1 cellular context compared by ENCODE assay signal in genomic region chr7:87875151-87876039, GRCh38.
TF ChIP-seq lines count a peak whose summit lies in the region.

No MANE protein-coding gene starts in this region.

TF ChIP-seq in WTC11, 78 proteins besides CTCF, POLR2A, EP300 and RAD21 (continued from another document):
- TF ChIP-seq, protein P1, sequence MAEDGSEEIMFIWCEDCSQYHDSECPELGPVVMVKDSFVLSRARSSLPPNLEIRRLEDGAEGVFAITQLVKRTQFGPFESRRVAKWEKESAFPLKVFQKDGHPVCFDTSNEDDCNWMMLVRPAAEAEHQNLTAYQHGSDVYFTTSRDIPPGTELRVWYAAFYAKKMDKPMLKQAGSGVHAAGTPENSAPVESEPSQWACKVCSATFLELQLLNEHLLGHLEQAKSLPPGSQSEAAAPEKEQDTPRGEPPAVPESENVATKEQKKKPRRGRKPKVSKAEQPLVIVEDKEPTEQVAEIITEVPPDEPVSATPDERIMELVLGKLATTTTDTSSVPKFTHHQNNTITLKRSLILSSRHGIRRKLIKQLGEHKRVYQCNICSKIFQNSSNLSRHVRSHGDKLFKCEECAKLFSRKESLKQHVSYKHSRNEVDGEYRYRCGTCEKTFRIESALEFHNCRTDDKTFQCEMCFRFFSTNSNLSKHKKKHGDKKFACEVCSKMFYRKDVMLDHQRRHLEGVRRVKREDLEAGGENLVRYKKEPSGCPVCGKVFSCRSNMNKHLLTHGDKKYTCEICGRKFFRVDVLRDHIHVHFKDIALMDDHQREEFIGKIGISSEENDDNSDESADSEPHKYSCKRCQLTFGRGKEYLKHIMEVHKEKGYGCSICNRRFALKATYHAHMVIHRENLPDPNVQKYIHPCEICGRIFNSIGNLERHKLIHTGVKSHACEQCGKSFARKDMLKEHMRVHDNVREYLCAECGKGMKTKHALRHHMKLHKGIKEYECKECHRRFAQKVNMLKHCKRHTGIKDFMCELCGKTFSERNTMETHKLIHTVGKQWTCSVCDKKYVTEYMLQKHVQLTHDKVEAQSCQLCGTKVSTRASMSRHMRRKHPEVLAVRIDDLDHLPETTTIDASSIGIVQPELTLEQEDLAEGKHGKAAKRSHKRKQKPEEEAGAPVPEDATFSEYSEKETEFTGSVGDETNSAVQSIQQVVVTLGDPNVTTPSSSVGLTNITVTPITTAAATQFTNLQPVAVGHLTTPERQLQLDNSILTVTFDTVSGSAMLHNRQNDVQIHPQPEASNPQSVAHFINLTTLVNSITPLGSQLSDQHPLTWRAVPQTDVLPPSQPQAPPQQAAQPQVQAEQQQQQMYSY (CRISPR knock-in tag; IDR thresholded peaks at IDR 0.05): no peak
- TF ChIP-seq RELA (CRISPR knock-in tag; IDR thresholded peaks at IDR 0.05; ENCODE audit: borderline replicate concordance): 0 out of 2 replicates have a peak, but pooled peaks have one; percentile 19
- TF ChIP-seq, protein P2, sequence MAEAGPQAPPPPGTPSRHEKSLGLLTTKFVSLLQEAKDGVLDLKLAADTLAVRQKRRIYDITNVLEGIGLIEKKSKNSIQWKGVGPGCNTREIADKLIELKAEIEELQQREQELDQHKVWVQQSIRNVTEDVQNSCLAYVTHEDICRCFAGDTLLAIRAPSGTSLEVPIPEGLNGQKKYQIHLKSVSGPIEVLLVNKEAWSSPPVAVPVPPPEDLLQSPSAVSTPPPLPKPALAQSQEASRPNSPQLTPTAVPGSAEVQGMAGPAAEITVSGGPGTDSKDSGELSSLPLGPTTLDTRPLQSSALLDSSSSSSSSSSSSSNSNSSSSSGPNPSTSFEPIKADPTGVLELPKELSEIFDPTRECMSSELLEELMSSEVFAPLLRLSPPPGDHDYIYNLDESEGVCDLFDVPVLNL (CRISPR knock-in tag; IDR thresholded peaks at IDR 0.05; ENCODE audit: borderline replicate concordance, low read depth): no peak
TF ChIP-seq in WTC11: peak in this region for 4.
